In the genomic region with DNA sequence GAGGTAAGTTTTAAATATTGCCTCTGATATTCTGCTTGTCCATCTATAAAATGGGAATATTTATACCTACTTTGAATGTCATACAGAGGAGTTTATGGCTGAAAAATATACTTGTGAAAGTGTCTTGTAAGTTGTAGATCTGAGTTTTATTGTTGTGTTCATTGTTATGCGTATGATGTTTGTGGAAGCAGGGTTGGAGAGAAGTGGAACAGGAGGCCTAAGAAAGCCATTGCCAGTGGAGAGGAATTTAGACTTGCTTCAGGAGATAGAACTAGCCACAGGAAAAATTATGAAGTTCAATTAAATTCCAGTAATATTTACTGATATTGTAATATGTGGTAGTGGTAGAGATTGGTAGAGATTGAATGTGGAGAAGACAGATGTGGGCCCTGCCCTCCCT, we compare ENCODE assay signal across 30 cellular contexts.
"Had no signal": no experiment of that assay in that cellular context is flagged by ENCODE, and none has a peak within 500 bp of the region (broad histone marks: within the 10 kb centered on the region; RNA-seq: fewer than 3 reads in every experiment).

No MANE protein-coding gene starts in this region.

- H3K36me3 ChIP-seq: neural progenitor cell, ovary, right lobe of liver, sigmoid colon, suprapubic skin, tibial artery, transverse colon, upper lobe of right lung, uterus had no signal

- H3K27ac Mint-ChIP-seq: naive thymus-derived CD4-positive, alpha-beta T cell; natural killer cell; nephron; neural progenitor cell; progenitor cell of endocrine pancreas; stimulated activated naive CD8-positive, alpha-beta T cell treated with anti-CD3 and anti-CD28 coated beads, Interleukin-15, amount 100 ng/mL, for 72 hours; type B pancreatic cell had no signal

- H3K9me3 Mint-ChIP-seq: natural killer cell; nephron; neural progenitor cell; stimulated activated naive CD8-positive, alpha-beta T cell treated with anti-CD3 and anti-CD28 coated beads, Interleukin-15, amount 100 ng/mL, for 72 hours; type B pancreatic cell had no signal

- H3K27ac ChIP-seq: neural progenitor cell, ovary, parathyroid adenoma, psoas muscle, right lobe of liver, sigmoid colon, suprapubic skin, testis, tibial artery, transverse colon, upper lobe of right lung, uterus had no signal

- H3K9me3 ChIP-seq: ovary, psoas muscle, right lobe of liver, sigmoid colon, suprapubic skin, testis, tibial artery, transverse colon, upper lobe of right lung, uterus had no signal

- H3K27me3 Mint-ChIP-seq: progenitor cell of endocrine pancreas, type B pancreatic cell had no signal

- H3K9ac ChIP-seq: neural progenitor cell, parathyroid adenoma had no signal

- H3K4me1 Mint-ChIP-seq: nephron; neural progenitor cell; stimulated activated naive CD8-positive, alpha-beta T cell treated with anti-CD3 and anti-CD28 coated beads, Interleukin-15, amount 100 ng/mL, for 72 hours had no signal

- ATAC-seq: naive thymus-derived CD4-positive, alpha-beta T cell; natural killer cell; psoas muscle; right cardiac atrium; right lobe of liver; stimulated activated naive CD8-positive, alpha-beta T cell treated with anti-CD3 and anti-CD28 coated beads, Interleukin-15, amount 100 ng/mL, for 72 hours; stimulated activated naive CD8-positive, alpha-beta T cell treated with anti-CD3 and anti-CD28 coated beads, Interleukin-15, Interleukin-2, amounts not matched to agents 100 U/mL and 50 U/mL, for 24 hours; upper lobe of right lung had no signal

- H3K4me3 Mint-ChIP-seq: naive thymus-derived CD4-positive, alpha-beta T cell; natural killer cell; nephron; neural progenitor cell; stimulated activated naive CD8-positive, alpha-beta T cell treated with anti-CD3 and anti-CD28 coated beads, Interleukin-15, amount 100 ng/mL, for 72 hours; type B pancreatic cell had no signal

- H2AFZ ChIP-seq: neural progenitor cell, parathyroid adenoma had no signal

- H3K4me2 ChIP-seq: neural progenitor cell had no signal

- H3K4me1 ChIP-seq: neural progenitor cell, parathyroid adenoma, psoas muscle, right lobe of liver, sigmoid colon, suprapubic skin, testis, tibial artery, transverse colon, upper lobe of right lung, uterus had no signal

- H3K4me3 ChIP-seq: neural progenitor cell, ovary, psoas muscle, right lobe of liver, sigmoid colon, suprapubic skin, testis, tibial artery, transverse colon, upper lobe of right lung, uterus had no signal

- FAIRE-seq: small intestine had no signal

- H3K36me3 Mint-ChIP-seq: naive thymus-derived CD4-positive, alpha-beta T cell; natural killer cell; neural progenitor cell; type B pancreatic cell had no signal

- DNase-seq: naive thymus-derived CD4-positive, alpha-beta T cell; natural killer cell; occipital lobe; ovary; posterior cingulate gyrus; psoas muscle; right cardiac atrium; right lobe of liver; sigmoid colon; small intestine; stimulated activated CD4-positive, alpha-beta T cell treated with anti-CD3 and anti-CD28 coated beads, Interleukin-15, amount 100 ng/mL, for 24 hours; stimulated activated CD4-positive, alpha-beta T cell treated with anti-CD3 and anti-CD28 coated beads, Interleukin-2, amount 100 ng/mL, for 24 hours; stimulated activated CD4-positive, alpha-beta T cell treated with anti-CD3 and anti-CD28 coated beads, Interleukin-2, amount 100 ng/mL, for 48 hours; stimulated activated CD4-positive, alpha-beta T cell treated with anti-CD3 and anti-CD28 coated beads, Interleukin-4, amount 100 ng/mL, for 4 hours; stimulated activated CD8-positive, alpha-beta memory T cell treated with anti-CD3 and anti-CD28 coated beads, Interleukin-4, amount 100 ng/mL, for 48 hours; stimulated activated naive CD4-positive, alpha-beta T cell; stimulated activated naive CD8-positive, alpha-beta T cell treated with anti-CD3 and anti-CD28 coated beads, Interleukin-15, amount 100 ng/mL, for 72 hours; stimulated activated naive CD8-positive, alpha-beta T cell treated with anti-CD3 and anti-CD28 coated beads, Interleukin-15, Interleukin-2, amounts not matched to agents 100 U/mL and 50 U/mL, for 24 hours; substantia nigra; testis; tibial artery; transverse colon; upper lobe of right lung; uterus had no signal

- H3K79me2 ChIP-seq: parathyroid adenoma had no signal

- H3K27me3 ChIP-seq: neural progenitor cell, ovary, right lobe of liver, sigmoid colon, suprapubic skin, testis, tibial artery, transverse colon, upper lobe of right lung, uterus had no signal
